Comparison of ENCODE assay signal across 12 cellular contexts in genomic region chr10:29150010-29150409, GRCh38.
DNase-seq lines count a peak whose midpoint lies in the region; ATAC-seq and TF ChIP-seq lines count a peak whose summit lies in the region.
"Had no signal": no experiment of that assay in that cellular context is flagged by ENCODE, and none has a peak within 500 bp of the region (broad histone marks: within the 10 kb centered on the region; RNA-seq: fewer than 3 reads in every experiment).

No MANE protein-coding gene starts in this region.

- H3K36me3 ChIP-seq in mesendoderm (ENCODE audit: control insufficient read depth, insufficient read depth, low read length) (no peaks in the 10 kb centered on the region), aorta (ENCODE audit: control insufficient read depth in 1 of 2, insufficient read depth in 2 of 2, low read length in 1 of 2) (no peaks in the 10 kb centered on the region)

- H3K4me1 Mint-ChIP-seq in activated naive CD8-positive, alpha-beta T cell treated with anti-CD3 and anti-CD28 coated beads, Interleukin-2, amount 50 U/mL, for 24 hours = no peaks in the 10 kb centered on the region
- H3K4me1 Mint-ChIP-seq: stimulated activated memory B cell treated with anti-CD40 and anti-IgM and Interleukin-4, amounts not matched to agents 10 μg/mL and 1 μg/mL and 100 μg/mL, for 72 hours had no signal

- no peak overlapping the region for H3K4me3 Mint-ChIP-seq in activated naive CD8-positive, alpha-beta T cell treated with anti-CD3 and anti-CD28 coated beads, Interleukin-2, amount 50 U/mL, for 24 hours
- H3K4me3 Mint-ChIP-seq: activated naive CD8-positive, alpha-beta T cell; stimulated activated memory B cell treated with anti-CD40 and anti-IgM and Interleukin-4, amounts not matched to agents 10 μg/mL and 1 μg/mL and 100 μg/mL, for 72 hours had no signal

- no peak overlapping the region for H3K23ac ChIP-seq in mesendoderm (ENCODE audit: low read length)

- no peak overlapping the region for H3K27ac Mint-ChIP-seq in activated naive CD8-positive, alpha-beta T cell treated with anti-CD3 and anti-CD28 coated beads, Interleukin-2, amount 50 U/mL, for 24 hours
- H3K27ac Mint-ChIP-seq: activated naive CD8-positive, alpha-beta T cell; stimulated activated memory B cell treated with anti-CD40 and anti-IgM and Interleukin-4, amounts not matched to agents 10 μg/mL and 1 μg/mL and 100 μg/mL, for 72 hours had no signal

- H4K5ac ChIP-seq in mesendoderm (ENCODE audit: low read length) = no peak overlapping the region

- H3K9me3 Mint-ChIP-seq in activated naive CD8-positive, alpha-beta T cell treated with anti-CD3 and anti-CD28 coated beads, Interleukin-2, amount 50 U/mL, for 24 hours = no peaks in the 10 kb centered on the region
- H3K9me3 Mint-ChIP-seq: stimulated activated memory B cell treated with anti-CD40 and anti-IgM and Interleukin-4, amounts not matched to agents 10 μg/mL and 1 μg/mL and 100 μg/mL, for 72 hours had no signal

- WGBS in mesendoderm (ENCODE audit: extremely low coverage, insufficient coverage, low lambda C conversion rate) = no CpG with 5 or more reads among the region's 5 CpGs
- 5% methylated on average over 5 of the region's 5 CpGs for WGBS in aorta, 2 donors

- ATAC-seq in Right ventricle myocardium superior (ENCODE audit: poor library complexity) (peak; percentile 98), aorta (ENCODE audit: low FRiP score) (peak; percentile 54)
- ATAC-seq in activated naive CD8-positive, alpha-beta T cell treated with anti-CD3 and anti-CD28 coated beads, Interleukin-2, amount 50 U/mL, for 24 hours = no peak

- H3K4me3 ChIP-seq in mesendoderm (ENCODE audit: low read length) (no peak overlapping the region), aorta (ENCODE audit: low read length in 2 of 2) (no peak overlapping the region)

- no peak overlapping the region for H4K8ac ChIP-seq in mesendoderm (ENCODE audit: low read depth, low read length)

- H3K4me2 ChIP-seq in mesendoderm (ENCODE audit: low read length) = no peak overlapping the region

- no peak overlapping the region for H2BK15ac ChIP-seq in mesendoderm (replicated peaks; ENCODE audit: low read depth)

- no peak overlapping the region for H3K9ac ChIP-seq in mesendoderm (ENCODE audit: low read length)

- no peak overlapping the region for H3K4ac ChIP-seq in mesendoderm (ENCODE audit: low read depth, low read length)

- H3K36me3 Mint-ChIP-seq in activated naive CD8-positive, alpha-beta T cell treated with anti-CD3 and anti-CD28 coated beads, Interleukin-2, amount 50 U/mL, for 24 hours (ENCODE audit: low read depth) = no peaks in the 10 kb centered on the region
- H3K36me3 Mint-ChIP-seq: activated naive CD8-positive, alpha-beta T cell; stimulated activated memory B cell treated with anti-CD40 and anti-IgM and Interleukin-4, amounts not matched to agents 10 μg/mL and 1 μg/mL and 100 μg/mL, for 72 hours had no signal

- TF ChIP-seq CTCF in GM20000 (IDR thresholded peaks at IDR 0.05; ENCODE audit: extremely low read depth, missing control alignments) = no peak

- H2AK5ac ChIP-seq in mesendoderm (ENCODE audit: low read length) = no peak overlapping the region

- no peaks in the 10 kb centered on the region for H3K79me1 ChIP-seq in mesendoderm (ENCODE audit: low read length)

- H3K27me3 ChIP-seq in mesendoderm (ENCODE audit: insufficient read depth, low read length, poor library complexity) (no peaks in the 10 kb centered on the region), aorta (ENCODE audit: control insufficient read depth in 1 of 2, insufficient read depth in 2 of 2, low read length in 1 of 2) (no peaks in the 10 kb centered on the region)

- no peak overlapping the region for H2BK5ac ChIP-seq in mesendoderm (ENCODE audit: low read length)

- peaks cover 2% of the 10 kb centered on the region for H3K27me3 Mint-ChIP-seq in activated naive CD8-positive, alpha-beta T cell treated with anti-CD3 and anti-CD28 coated beads, Interleukin-2, amount 50 U/mL, for 24 hours
- H3K27me3 Mint-ChIP-seq: stimulated activated memory B cell treated with anti-CD40 and anti-IgM and Interleukin-4, amounts not matched to agents 10 μg/mL and 1 μg/mL and 100 μg/mL, for 72 hours had no signal

- no peak overlapping the region for H3K18ac ChIP-seq in mesendoderm (ENCODE audit: low read length)

- H3K4me1 ChIP-seq in mesendoderm (ENCODE audit: control insufficient read depth, low read depth, low read length) (peaks cover 5% of the 10 kb centered on the region), aorta (ENCODE audit: control insufficient read depth in 1 of 2, insufficient read depth in 2 of 2, low read length in 2 of 2) (peaks cover 0 to 3% of the 10 kb centered on the region in 2 donors)

- peak overlapping the region; percentile 9 for H3K56ac ChIP-seq in mesendoderm (ENCODE audit: low read length)

- intact Hi-C loops in Right ventricle myocardium superior (cut with DNase I) = loop anchor here (10.0 kb wide), 1 partner anchor 155 kb away; no protein-coding TSS in a partner anchor
- intact Hi-C loops in aorta (cut with DNase I) = no loop called here

- DNase-seq in RPMI7951 (ENCODE audit: low read depth) (peak; percentile 91), Right ventricle myocardium superior (peak; percentile 58), mesendoderm (peak; percentile 27), aorta (peak; percentile 60 to 77), GM20000 (ENCODE audit: low spot score) (no peak)
- no peak for DNase-seq in stimulated activated naive CD4-positive, alpha-beta T cell treated with Interleukin-2 at 50 U/mL for 16 hours (lab: John Stamatoyannopoulos, UW)
- DNase-seq in activated naive CD8-positive, alpha-beta T cell treated with anti-CD3 and anti-CD28 coated beads, Interleukin-2, amount 50 U/mL, for 24 hours = no peak
- DNase-seq: activated CD4-positive, CD25-positive, alpha-beta regulatory T cell treated with anti-CD3 and anti-CD28 coated beads, Interleukin-2, amount 50 U/mL, for 72 hours; NCI-H1105; stimulated activated CD4-positive, alpha-beta T cell treated with anti-CD3 and anti-CD28 coated beads, Interleukin-4, amount 100 ng/mL, for 1 hour had no signal

- H3K9me3 ChIP-seq in aorta (ENCODE audit: control insufficient read depth, low read length) = no peaks in the 10 kb centered on the region

- H3K27ac ChIP-seq in mesendoderm (ENCODE audit: low read depth, low read length) (no peak overlapping the region), aorta (ENCODE audit: low read depth in 1 of 2, low read length in 2 of 2) (peak overlapping the region in 1 of 2 donors; percentile 44)

- no peaks in the 10 kb centered on the region for H3K79me2 ChIP-seq in mesendoderm (ENCODE audit: control insufficient read depth, insufficient read depth, low read length)

- no peak overlapping the region for H2BK120ac ChIP-seq in mesendoderm (ENCODE audit: low read depth, low read length)

Comparison
In these comparisons a context has a peak if more than half of its experiments do, and no peak if none do; other contexts are left out.
1. DNase-seq: peak in RPMI7951 (single experiment), Right ventricle myocardium superior (single experiment), mesendoderm (single experiment) and aorta (2 of 2); none in stimulated activated naive CD4-positive, alpha-beta T cell treated with Interleukin-2 at 50 U/mL for 16 hours (single experiment), activated naive CD8-positive, alpha-beta T cell treated with anti-CD3 and anti-CD28 coated beads, Interleukin-2, amount 50 U/mL, for 24 hours (single experiment) and GM20000 (single experiment).